Comparison of ENCODE assay signal across 24 cellular contexts in genomic region chr5:131947445-131947844, GRCh38. TPM values are rescaled to one million over a fixed set of nuclear protein-coding genes. Genes with fewer than 3 reads are reported as not detected.
"Had no signal": no experiment of that assay in that cellular context is flagged by ENCODE, and none has a peak within 500 bp of the region (broad histone marks: within the 10 kb centered on the region; RNA-seq: fewer than 3 reads in every experiment).

No MANE protein-coding gene starts in this region.

- DNase-seq: activated B cell treated with CpG ODN at 0.5 μM for 24 hours; activated CD4-positive, alpha-beta memory T cell treated with anti-CD3 and anti-CD28 coated beads, Interleukin-2, amount 10 ng/mL, durations not matched to agents 7 days and 5 days; activated CD4-positive, alpha-beta T cell treated with anti-CD3 and anti-CD28 coated beads for 48 hours; activated naive CD4-positive, alpha-beta T cell treated with anti-CD3 and anti-CD28 coated beads, Interleukin-2, amount 10 ng/mL, durations not matched to agents 7 days and 5 days; activated naive CD8-positive, alpha-beta T cell treated with anti-CD3 and anti-CD28 coated beads, Interleukin-2, amount 50 U/mL, for 24 hours; activated T-cell treated with anti-CD3 and anti-CD28 coated beads, Interleukin-2, amount 50 U/mL, for 1 hour; anterior cingulate cortex; brain microvascular endothelial cell; head of caudate nucleus; kidney; right lobe of liver; stimulated activated CD4-positive, alpha-beta T cell treated with anti-CD3 and anti-CD28 coated beads, Interleukin-4, amount 100 ng/mL, for 24 hours; stomach had no signal

- H3K36me3 ChIP-seq: brain microvascular endothelial cell, neutrophil, right lobe of liver, stomach had no signal

- H3K4me3 ChIP-seq: coronary artery, right lobe of liver, smooth muscle cell, stomach had no signal

- H3K4me1 ChIP-seq: parathyroid adenoma, right lobe of liver, stomach had no signal

- H3K27ac ChIP-seq: brain microvascular endothelial cell, coronary artery, neutrophil, parathyroid adenoma, right lobe of liver, stomach had no signal

- ATAC-seq: activated naive CD8-positive, alpha-beta T cell treated with anti-CD3 and anti-CD28 coated beads, Interleukin-2, amount 50 U/mL, for 24 hours; left lobe of liver; natural killer cell treated with Interleukin-12 subunit alpha and Interleukin-12 subunit beta and Interleukin-15 and Interleukin-18, amount 100 ng/mL, for 72 hours; right lobe of liver; stimulated activated effector memory CD8-positive, alpha-beta T cell treated with anti-CD3 and anti-CD28 coated beads, Interleukin-12 subunit alpha, Interleukin-12 subunit beta, amount 100 ng/mL, for 72 hours had no signal

- H3K9me3 ChIP-seq: neutrophil, right lobe of liver, stomach had no signal

- H3K27me3 ChIP-seq: brain microvascular endothelial cell, neutrophil, right lobe of liver, stomach had no signal

RNA-seq across cellular contexts. Expression of gene MEIKIN, which starts 2.0 kb away (rescaled TPM):
- total RNA-seq: activated B cell treated with CpG ODN at 0.5 μM for 24 hours; frontal cortex; left lobe of liver; lung microvascular endothelial cell; mesothelial cell of epicardium; natural killer cell treated with Interleukin-12 subunit alpha and Interleukin-12 subunit beta and Interleukin-15 and Interleukin-18, amount 100 ng/mL, for 72 hours; smooth muscle cell; temporal lobe had no signal
